24 cellular contexts compared by ENCODE assay signal in the genomic region with DNA sequence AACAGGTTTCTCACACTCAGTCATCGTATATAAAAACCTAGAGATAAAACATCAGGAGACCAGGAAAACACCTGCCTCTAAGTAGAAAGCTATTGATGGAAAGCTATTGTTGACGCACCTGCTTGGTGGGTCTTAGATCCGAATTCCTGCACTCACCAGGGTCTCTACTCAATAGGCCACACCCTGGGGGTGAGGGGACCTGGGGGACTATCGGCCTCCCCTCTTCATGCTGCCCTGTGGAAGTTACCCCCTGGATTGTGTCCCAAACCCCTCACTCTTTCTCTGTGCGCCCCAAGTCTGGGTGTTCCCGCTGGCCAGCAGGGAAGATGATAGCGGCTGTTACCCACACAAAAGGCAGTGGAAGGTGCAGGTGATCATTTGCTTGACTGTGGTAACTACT.
A peak's percentile ranks its signal among the peaks of the same experiment; 100 is the strongest.
DNase-seq lines count a peak whose midpoint lies in the region; ATAC-seq and TF ChIP-seq lines count a peak whose summit lies in the region.
"Had no signal": no experiment of that assay in that cellular context is flagged by ENCODE, and none has a peak within 500 bp of the region (broad histone marks: within the 10 kb centered on the region; RNA-seq: fewer than 3 reads in every experiment).

No MANE protein-coding gene starts in this region.

- TF ChIP-seq CTCF in CD14-positive monocyte (IDR thresholded peaks at IDR 0.05), result no peak
- TF ChIP-seq CTCF in H9 (conservative IDR thresholded peaks at IDR 0.05), result no peak; the same call in 2 of the 3 replicates
- peak; percentile 28 for TF ChIP-seq CTCF in chondrocyte (IDR thresholded peaks at IDR 0.05)
- no peak for TF ChIP-seq CTCF in osteocyte (IDR thresholded peaks at IDR 0.05)

- no CpG with 5 or more reads among the region's 7 CpGs for WGBS in H9 (ENCODE audit: extremely low coverage, insufficient read length, low lambda C conversion rate)

- no peaks in the 10 kb centered on the region for H4K20me1 ChIP-seq in H9 (ENCODE audit: control insufficient read depth, insufficient read depth, insufficient read length)

- H3K27me3 ChIP-seq in H9 (ENCODE audit: insufficient read depth, low read length) (no peaks in the 10 kb centered on the region), MG63 (peaks cover 4% of the 10 kb centered on the region; the same call in 1 of the 2 replicates)
- H3K27me3 ChIP-seq: brain microvascular endothelial cell, foreskin keratinocyte, testis had no signal

- CTCF ChIA-PET in T-cell (lab: Charles Lee), result interaction anchor here (0.7 to 1.2 kb wide), 4 partner anchors 13 to 296 kb away, joined by 3 to 7 read pairs (median 4); no protein-coding TSS in a partner anchor

- H3K4me3 ChIP-seq in MG63, result no peak overlapping the region
- H3K4me3 ChIP-seq: coronary artery, testis had no signal

- H4K5ac ChIP-seq in H9 (ENCODE audit: insufficient read length, low read depth, low read length), result no peak overlapping the region

- no peak overlapping the region for H2BK12ac ChIP-seq in H9 (ENCODE audit: insufficient read length, low read depth, low read length)

- H2AK5ac ChIP-seq in H9 (ENCODE audit: insufficient read length, low read length), result no peak overlapping the region

- H3K9ac ChIP-seq in H9 (ENCODE audit: extremely low read depth, insufficient read length, low read length), result no peak overlapping the region

- no peak overlapping the region for H3K56ac ChIP-seq in H9 (ENCODE audit: insufficient read length, low read depth, low read length)

- DNase-seq in CD14-positive monocyte (ENCODE audit: low spot score) (peak; percentile 34), H9 (no peak), chondrocyte (ENCODE audit: low spot score) (no peak), osteocyte (ENCODE audit: extremely low spot score, unreplicated experiment) (peak; percentile 64), substantia nigra (lab: John Stamatoyannopoulos, UW) (no peak), MG63 (no peak), T-cell (no peak)
- DNase-seq: activated T-cell treated with anti-CD3 and anti-CD28 coated beads, Interleukin-2, amount 50 U/mL, for 4 hours; brain microvascular endothelial cell; DMS79; foreskin keratinocyte; IMR-90; left ventricle myocardium superior; NCI-H1105 treated with DMSO at 0.1 percent for 48 hours; NCI-H2081; NCI-H446 treated with DMSO at 0.1 percent for 48 hours; SHP77 treated with DMSO at 0.1 percent for 48 hours had no signal

- no peak overlapping the region for H2BK5ac ChIP-seq in H9 (ENCODE audit: insufficient read length, low read length)

- H3K9me3 Mint-ChIP-seq in CD14-positive monocyte, result peaks cover 0 to 4% (median 2%) of the 10 kb centered on the region in 7 donors
- no peaks in the 10 kb centered on the region for H3K9me3 Mint-ChIP-seq in H9
- no peaks in the 10 kb centered on the region for H3K9me3 Mint-ChIP-seq in chondrocyte (ENCODE audit: low read depth)
- no peaks in the 10 kb centered on the region for H3K9me3 Mint-ChIP-seq in osteocyte (ENCODE audit: unreplicated experiment)
- no peaks in the 10 kb centered on the region for H3K9me3 Mint-ChIP-seq in T-cell
- H3K9me3 Mint-ChIP-seq: activated T-cell treated with anti-CD3 and anti-CD28 coated beads, Interleukin-2, amount 50 U/mL, for 4 hours; effector memory CD8-positive, alpha-beta T cell; immature natural killer cell; stimulated activated effector memory CD8-positive, alpha-beta T cell treated with anti-CD3 and anti-CD28 coated beads, Interleukin-12 subunit alpha, Interleukin-12 subunit beta, amount 100 ng/mL, for 72 hours had no signal

- no peaks in the 10 kb centered on the region for H3K36me3 Mint-ChIP-seq in CD14-positive monocyte
- no peaks in the 10 kb centered on the region; a peak in 1 of 7 replicates for H3K36me3 Mint-ChIP-seq in H9 (ENCODE audit: insufficient read depth in 1 of 3, low read depth in 3 of 3)
- no peaks in the 10 kb centered on the region for H3K36me3 Mint-ChIP-seq in chondrocyte (ENCODE audit: low read depth)
- H3K36me3 Mint-ChIP-seq in osteocyte (ENCODE audit: unreplicated experiment), result no peaks in the 10 kb centered on the region
- H3K36me3 Mint-ChIP-seq in T-cell, result no peaks in the 10 kb centered on the region
- H3K36me3 Mint-ChIP-seq: immature natural killer cell; naive thymus-derived CD8-positive, alpha-beta T cell; stimulated activated effector memory CD8-positive, alpha-beta T cell treated with anti-CD3 and anti-CD28 coated beads, Interleukin-12 subunit alpha, Interleukin-12 subunit beta, amount 100 ng/mL, for 72 hours had no signal

- H3K27ac ChIP-seq in H9 (ENCODE audit: insufficient read length, low read depth, low read length) (no peak overlapping the region), substantia nigra (ENCODE audit: low read depth, low read length, poor library complexity, severe bottlenecking) (no peak overlapping the region)
- H3K27ac ChIP-seq: brain microvascular endothelial cell, coronary artery, foreskin keratinocyte, testis had no signal

- peaks cover 1 to 21% (median 9%) of the 10 kb centered on the region in 3 donors for H3K27me3 Mint-ChIP-seq in CD14-positive monocyte (ENCODE audit: low read depth in 3 of 3)
- H3K27me3 Mint-ChIP-seq in H9 (ENCODE audit: low read depth), result no peaks in the 10 kb centered on the region; the same call in 1 of the 2 replicates
- no peaks in the 10 kb centered on the region for H3K27me3 Mint-ChIP-seq in chondrocyte (ENCODE audit: low read depth)
- no peaks in the 10 kb centered on the region for H3K27me3 Mint-ChIP-seq in osteocyte (ENCODE audit: unreplicated experiment)
- peaks cover 33 to 36% of the 10 kb centered on the region in 2 donors for H3K27me3 Mint-ChIP-seq in T-cell

- peak overlapping the region; percentile 8 for H3K18ac ChIP-seq in H9 (ENCODE audit: insufficient read length, low read depth, low read length)

- H3K4me3 Mint-ChIP-seq in CD14-positive monocyte (no peak overlapping the region), H9 (no peak overlapping the region), chondrocyte (ENCODE audit: unreplicated experiment) (no peak overlapping the region), osteocyte (ENCODE audit: unreplicated experiment) (no peak overlapping the region), T-cell (no peak overlapping the region)
- H3K4me3 Mint-ChIP-seq: activated CD8-positive, alpha-beta T cell treated with anti-CD3 and anti-CD28 coated beads for 36 hours; activated T-cell treated with anti-CD3 and anti-CD28 coated beads, Interleukin-2, amount 50 U/mL, for 4 hours; effector memory CD8-positive, alpha-beta T cell; immature natural killer cell; naive thymus-derived CD8-positive, alpha-beta T cell; stimulated activated effector memory CD8-positive, alpha-beta T cell treated with anti-CD3 and anti-CD28 coated beads, Interleukin-12 subunit alpha, Interleukin-12 subunit beta, amount 100 ng/mL, for 72 hours had no signal

- H2BK120ac ChIP-seq in H9 (ENCODE audit: low read depth, low read length, poor library complexity, severe bottlenecking), result no peak overlapping the region

- no peak overlapping the region for H3K27ac Mint-ChIP-seq in CD14-positive monocyte
- peak overlapping the region in 1 of 3 experiments; percentile 60; a peak in 4 of 7 replicates for H3K27ac Mint-ChIP-seq in H9
- no peak overlapping the region for H3K27ac Mint-ChIP-seq in chondrocyte (ENCODE audit: unreplicated experiment)
- no peak overlapping the region for H3K27ac Mint-ChIP-seq in osteocyte (ENCODE audit: unreplicated experiment)
- H3K27ac Mint-ChIP-seq in T-cell, result no peak overlapping the region
- H3K27ac Mint-ChIP-seq: activated CD8-positive, alpha-beta T cell treated with anti-CD3 and anti-CD28 coated beads for 36 hours; stimulated activated effector memory CD8-positive, alpha-beta T cell treated with anti-CD3 and anti-CD28 coated beads, Interleukin-12 subunit alpha, Interleukin-12 subunit beta, amount 100 ng/mL, for 72 hours had no signal

- H3K9me3 ChIP-seq in H9 (ENCODE audit: control insufficient read depth, low read depth, low read length), result no peaks in the 10 kb centered on the region
- H3K9me3 ChIP-seq in MG63, result no peaks in the 10 kb centered on the region
- H3K9me3 ChIP-seq: testis had no signal

- no peak overlapping the region for H3K4ac ChIP-seq in H9 (ENCODE audit: low read depth, low read length)

- intact Hi-C loops in CD14-positive monocyte (cut with micrococcal nuclease), result no loop called here

- no peak for ATAC-seq in T-cell (replicated peaks in 1 of 4)

- H3K4me1 ChIP-seq in H9 (ENCODE audit: insufficient read depth, low read length), result peaks cover 2% of the 10 kb centered on the region; the same call in 1 of the 2 replicates
- H3K4me1 ChIP-seq: testis had no signal

- H3K36me3 ChIP-seq in MG63, result no peaks in the 10 kb centered on the region
- H3K36me3 ChIP-seq: brain microvascular endothelial cell had no signal

- no peak overlapping the region for H3K23ac ChIP-seq in H9 (ENCODE audit: insufficient read length, low read depth, low read length)

- H3K4me2 ChIP-seq in H9 (ENCODE audit: insufficient read depth, insufficient read length, low read length), result no peak overlapping the region

- no peak overlapping the region for H2BK20ac ChIP-seq in H9 (ENCODE audit: low read depth, low read length, poor library complexity, severe bottlenecking)

- no peak overlapping the region for H2BK15ac ChIP-seq in H9 (ENCODE audit: low read depth, low read length)

- H3K79me1 ChIP-seq in H9 (ENCODE audit: insufficient read depth, low read depth, low read length, poor library complexity, severe bottlenecking), result no peaks in the 10 kb centered on the region

- POLR2A ChIA-PET in T-cell (lab: Charles Lee), result no interaction called here

- H3K14ac ChIP-seq in H9 (ENCODE audit: insufficient read depth, low read length), result no peak overlapping the region

- H3K4me1 Mint-ChIP-seq in CD14-positive monocyte (no peaks in the 10 kb centered on the region), H9 (peaks cover 18 to 19% of the 10 kb centered on the region in 2 experiments), chondrocyte (ENCODE audit: low read depth) (no peaks in the 10 kb centered on the region), osteocyte (ENCODE audit: unreplicated experiment) (peaks cover 9% of the 10 kb centered on the region), T-cell (no peaks in the 10 kb centered on the region)
- H3K4me1 Mint-ChIP-seq: immature natural killer cell; stimulated activated effector memory CD8-positive, alpha-beta T cell treated with anti-CD3 and anti-CD28 coated beads, Interleukin-12 subunit alpha, Interleukin-12 subunit beta, amount 100 ng/mL, for 72 hours had no signal

- no peak overlapping the region for H4K8ac ChIP-seq in H9 (replicated peaks; ENCODE audit: insufficient read length, low read depth, low read length)

- no peak overlapping the region for H4K91ac ChIP-seq in H9 (ENCODE audit: insufficient read length, low read depth, low read length)

- H3K23me2 ChIP-seq in H9 (ENCODE audit: insufficient read length, low read depth, low read length, poor library complexity, severe bottlenecking), result no peaks in the 10 kb centered on the region

- no peak overlapping the region for H2AFZ ChIP-seq in H9 (ENCODE audit: low read length)

- no peak overlapping the region for H3T11ph ChIP-seq in H9 (ENCODE audit: low read length)

- no peaks in the 10 kb centered on the region for H3K79me2 ChIP-seq in H9 (ENCODE audit: insufficient read depth, low read length)

Comparison
In these comparisons a context has a peak if more than half of its experiments do, and no peak if none do; other contexts are left out.
1. DNase-seq: peak in CD14-positive monocyte (single experiment) and osteocyte (single experiment); none in H9 (single experiment), chondrocyte (single experiment), substantia nigra (0 of 49), MG63 (single experiment) and T-cell (0 of 34).